1 cellular context compared by ENCODE assay signal in the genomic region with DNA sequence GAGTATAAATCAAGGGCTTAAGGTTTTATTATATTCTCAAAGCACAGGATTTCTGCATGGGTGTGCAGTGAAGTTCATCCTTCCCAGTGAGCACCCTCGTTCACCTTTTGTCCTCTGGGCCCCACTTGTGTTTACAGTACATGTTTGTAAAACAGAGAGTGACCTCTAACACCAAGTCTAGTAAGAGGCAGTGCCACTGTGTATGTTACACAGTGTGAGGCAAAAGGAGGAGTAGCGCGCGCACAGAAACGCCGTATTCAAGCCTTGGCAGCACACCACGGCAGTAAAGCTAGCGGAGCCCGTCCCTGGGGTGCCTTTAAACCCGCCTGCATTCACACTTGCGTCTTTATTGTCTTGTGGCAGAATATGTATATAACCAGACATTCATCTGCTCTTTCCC.
TF ChIP-seq lines count a peak whose summit lies in the region.

No MANE protein-coding gene starts in this region.

TF ChIP-seq in HepG2, 621 proteins besides CTCF, POLR2A, EP300 and RAD21 (continued from another document and continues in another):
- 0 out of 2 replicates have a peak, but pooled peaks have one; percentile 33 for TF ChIP-seq ZNF556 (CRISPR knock-in tag; IDR thresholded peaks at IDR 0.05; ENCODE audit: borderline replicate concordance)
- TF ChIP-seq, protein P1, sequence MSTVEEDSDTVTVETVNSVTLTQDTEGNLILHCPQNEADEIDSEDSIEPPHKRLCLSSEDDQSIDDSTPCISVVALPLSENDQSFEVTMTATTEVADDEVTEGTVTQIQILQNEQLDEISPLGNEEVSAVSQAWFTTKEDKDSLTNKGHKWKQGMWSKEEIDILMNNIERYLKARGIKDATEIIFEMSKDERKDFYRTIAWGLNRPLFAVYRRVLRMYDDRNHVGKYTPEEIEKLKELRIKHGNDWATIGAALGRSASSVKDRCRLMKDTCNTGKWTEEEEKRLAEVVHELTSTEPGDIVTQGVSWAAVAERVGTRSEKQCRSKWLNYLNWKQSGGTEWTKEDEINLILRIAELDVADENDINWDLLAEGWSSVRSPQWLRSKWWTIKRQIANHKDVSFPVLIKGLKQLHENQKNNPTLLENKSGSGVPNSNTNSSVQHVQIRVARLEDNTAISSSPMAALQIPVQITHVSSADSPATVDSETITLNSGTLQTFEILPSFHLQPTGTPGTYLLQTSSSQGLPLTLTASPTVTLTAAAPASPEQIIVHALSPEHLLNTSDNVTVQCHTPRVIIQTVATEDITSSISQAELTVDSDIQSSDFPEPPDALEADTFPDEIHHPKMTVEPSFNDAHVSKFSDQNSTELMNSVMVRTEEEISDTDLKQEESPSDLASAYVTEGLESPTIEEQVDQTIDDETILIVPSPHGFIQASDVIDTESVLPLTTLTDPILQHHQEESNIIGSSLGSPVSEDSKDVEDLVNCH (CRISPR knock-in tag; IDR thresholded peaks at IDR 0.05): no peak
- TF ChIP-seq MBNL3 (CRISPR knock-in tag; conservative IDR thresholded peaks at IDR 0.05): no peak
- TF ChIP-seq, protein P2, sequence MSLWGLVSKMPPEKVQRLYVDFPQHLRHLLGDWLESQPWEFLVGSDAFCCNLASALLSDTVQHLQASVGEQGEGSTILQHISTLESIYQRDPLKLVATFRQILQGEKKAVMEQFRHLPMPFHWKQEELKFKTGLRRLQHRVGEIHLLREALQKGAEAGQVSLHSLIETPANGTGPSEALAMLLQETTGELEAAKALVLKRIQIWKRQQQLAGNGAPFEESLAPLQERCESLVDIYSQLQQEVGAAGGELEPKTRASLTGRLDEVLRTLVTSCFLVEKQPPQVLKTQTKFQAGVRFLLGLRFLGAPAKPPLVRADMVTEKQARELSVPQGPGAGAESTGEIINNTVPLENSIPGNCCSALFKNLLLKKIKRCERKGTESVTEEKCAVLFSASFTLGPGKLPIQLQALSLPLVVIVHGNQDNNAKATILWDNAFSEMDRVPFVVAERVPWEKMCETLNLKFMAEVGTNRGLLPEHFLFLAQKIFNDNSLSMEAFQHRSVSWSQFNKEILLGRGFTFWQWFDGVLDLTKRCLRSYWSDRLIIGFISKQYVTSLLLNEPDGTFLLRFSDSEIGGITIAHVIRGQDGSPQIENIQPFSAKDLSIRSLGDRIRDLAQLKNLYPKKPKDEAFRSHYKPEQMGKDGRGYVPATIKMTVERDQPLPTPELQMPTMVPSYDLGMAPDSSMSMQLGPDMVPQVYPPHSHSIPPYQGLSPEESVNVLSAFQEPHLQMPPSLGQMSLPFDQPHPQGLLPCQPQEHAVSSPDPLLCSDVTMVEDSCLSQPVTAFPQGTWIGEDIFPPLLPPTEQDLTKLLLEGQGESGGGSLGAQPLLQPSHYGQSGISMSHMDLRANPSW (CRISPR knock-in tag; IDR thresholded peaks at IDR 0.05; ENCODE audit: borderline replicate concordance): no peak
- peak; percentile 27; the same call in 1 of the 2 replicates for TF ChIP-seq FOXO1 (CRISPR knock-in tag; IDR thresholded peaks at IDR 0.05)
- no peak for TF ChIP-seq TCF7L2 (IDR thresholded peaks at IDR 0.05; ENCODE audit: low read depth, low read length)
- peak; percentile 69 for TF ChIP-seq HDAC1 (CRISPR knock-in tag; IDR thresholded peaks at IDR 0.05)
- no peak for TF ChIP-seq ZNF564 (CRISPR knock-in tag; IDR thresholded peaks at IDR 0.05)
- no peak for TF ChIP-seq ZNF703 (CRISPR knock-in tag; IDR thresholded peaks at IDR 0.05; ENCODE audit: borderline replicate concordance)
- TF ChIP-seq ZNF883 (CRISPR knock-in tag; IDR thresholded peaks at IDR 0.05; ENCODE audit: not compliant biosample characterization): no peak
- no peak for TF ChIP-seq ZNF607 (CRISPR knock-in tag; IDR thresholded peaks at IDR 0.05; ENCODE audit: borderline replicate concordance)
- no peak for TF ChIP-seq HNRNPK (IDR thresholded peaks at IDR 0.05; ENCODE audit: low read depth, low read length, poor library complexity, severe bottlenecking)
- TF ChIP-seq ATAD3A (CRISPR knock-in tag; IDR thresholded peaks at IDR 0.05): no peak
- TF ChIP-seq GATA4 (IDR thresholded peaks at IDR 0.05; ENCODE audit: borderline replicate concordance, low read depth): no peak
- TF ChIP-seq TBP (CRISPR knock-in tag; IDR thresholded peaks at IDR 0.05): no peak
- no peak for TF ChIP-seq RBFOX2 (IDR thresholded peaks at IDR 0.05; ENCODE audit: low read depth, low read length)
- TF ChIP-seq NONO (IDR thresholded peaks at IDR 0.05): no peak
- TF ChIP-seq NONO (CRISPR knock-in tag; conservative IDR thresholded peaks at IDR 0.05): 0 out of 2 replicates have a peak, but pooled peaks have one; percentile 31
- no peak for TF ChIP-seq KAT2B (IDR thresholded peaks at IDR 0.05; ENCODE audit: borderline replicate concordance, low read depth, low read length)
- peak; percentile 83 for TF ChIP-seq HOXA3 (CRISPR knock-in tag; IDR thresholded peaks at IDR 0.05)
- TF ChIP-seq ZNF496 (CRISPR knock-in tag; IDR thresholded peaks at IDR 0.05; ENCODE audit: insufficient replicate concordance): no peak
- TF ChIP-seq ZNF724P (CRISPR knock-in tag; IDR thresholded peaks at IDR 0.05; ENCODE audit: borderline replicate concordance): no peak
- no peak for TF ChIP-seq KMT2A (CRISPR knock-in tag; IDR thresholded peaks at IDR 0.05)
- no peak for TF ChIP-seq ZSCAN9 (CRISPR knock-in tag; IDR thresholded peaks at IDR 0.05; ENCODE audit: borderline replicate concordance)
- TF ChIP-seq, protein P3, sequence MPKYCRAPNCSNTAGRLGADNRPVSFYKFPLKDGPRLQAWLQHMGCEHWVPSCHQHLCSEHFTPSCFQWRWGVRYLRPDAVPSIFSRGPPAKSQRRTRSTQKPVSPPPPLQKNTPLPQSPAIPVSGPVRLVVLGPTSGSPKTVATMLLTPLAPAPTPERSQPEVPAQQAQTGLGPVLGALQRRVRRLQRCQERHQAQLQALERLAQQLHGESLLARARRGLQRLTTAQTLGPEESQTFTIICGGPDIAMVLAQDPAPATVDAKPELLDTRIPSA (CRISPR knock-in tag; IDR thresholded peaks at IDR 0.05; ENCODE audit: borderline replicate concordance): no peak
- TF ChIP-seq GABPA (IDR thresholded peaks at IDR 0.05; ENCODE audit: low read depth, low read length): no peak
- no peak for TF ChIP-seq GABPA (CRISPR knock-in tag; IDR thresholded peaks at IDR 0.05; ENCODE audit: low read depth)
- no peak for TF ChIP-seq ZBTB21 (CRISPR knock-in tag; IDR thresholded peaks at IDR 0.05)
- no peak for TF ChIP-seq ARNT (IDR thresholded peaks at IDR 0.05)
- no peak for TF ChIP-seq RFX5 (IDR thresholded peaks at IDR 0.05; ENCODE audit: low read depth, low read length)
- no peak for TF ChIP-seq NR3C1 (CRISPR knock-in tag; IDR thresholded peaks at IDR 0.05)
- TF ChIP-seq, protein P4, sequence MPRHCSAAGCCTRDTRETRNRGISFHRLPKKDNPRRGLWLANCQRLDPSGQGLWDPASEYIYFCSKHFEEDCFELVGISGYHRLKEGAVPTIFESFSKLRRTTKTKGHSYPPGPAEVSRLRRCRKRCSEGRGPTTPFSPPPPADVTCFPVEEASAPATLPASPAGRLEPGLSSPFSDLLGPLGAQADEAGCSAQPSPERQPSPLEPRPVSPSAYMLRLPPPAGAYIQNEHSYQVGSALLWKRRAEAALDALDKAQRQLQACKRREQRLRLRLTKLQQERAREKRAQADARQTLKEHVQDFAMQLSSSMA (CRISPR knock-in tag; IDR thresholded peaks at IDR 0.05): no peak
- TF ChIP-seq ZNF264 (CRISPR knock-in tag; IDR thresholded peaks at IDR 0.05): no peak
- no peak for TF ChIP-seq CENPT (CRISPR knock-in tag; IDR thresholded peaks at IDR 0.05; ENCODE audit: low read depth)
- TF ChIP-seq, protein P5, sequence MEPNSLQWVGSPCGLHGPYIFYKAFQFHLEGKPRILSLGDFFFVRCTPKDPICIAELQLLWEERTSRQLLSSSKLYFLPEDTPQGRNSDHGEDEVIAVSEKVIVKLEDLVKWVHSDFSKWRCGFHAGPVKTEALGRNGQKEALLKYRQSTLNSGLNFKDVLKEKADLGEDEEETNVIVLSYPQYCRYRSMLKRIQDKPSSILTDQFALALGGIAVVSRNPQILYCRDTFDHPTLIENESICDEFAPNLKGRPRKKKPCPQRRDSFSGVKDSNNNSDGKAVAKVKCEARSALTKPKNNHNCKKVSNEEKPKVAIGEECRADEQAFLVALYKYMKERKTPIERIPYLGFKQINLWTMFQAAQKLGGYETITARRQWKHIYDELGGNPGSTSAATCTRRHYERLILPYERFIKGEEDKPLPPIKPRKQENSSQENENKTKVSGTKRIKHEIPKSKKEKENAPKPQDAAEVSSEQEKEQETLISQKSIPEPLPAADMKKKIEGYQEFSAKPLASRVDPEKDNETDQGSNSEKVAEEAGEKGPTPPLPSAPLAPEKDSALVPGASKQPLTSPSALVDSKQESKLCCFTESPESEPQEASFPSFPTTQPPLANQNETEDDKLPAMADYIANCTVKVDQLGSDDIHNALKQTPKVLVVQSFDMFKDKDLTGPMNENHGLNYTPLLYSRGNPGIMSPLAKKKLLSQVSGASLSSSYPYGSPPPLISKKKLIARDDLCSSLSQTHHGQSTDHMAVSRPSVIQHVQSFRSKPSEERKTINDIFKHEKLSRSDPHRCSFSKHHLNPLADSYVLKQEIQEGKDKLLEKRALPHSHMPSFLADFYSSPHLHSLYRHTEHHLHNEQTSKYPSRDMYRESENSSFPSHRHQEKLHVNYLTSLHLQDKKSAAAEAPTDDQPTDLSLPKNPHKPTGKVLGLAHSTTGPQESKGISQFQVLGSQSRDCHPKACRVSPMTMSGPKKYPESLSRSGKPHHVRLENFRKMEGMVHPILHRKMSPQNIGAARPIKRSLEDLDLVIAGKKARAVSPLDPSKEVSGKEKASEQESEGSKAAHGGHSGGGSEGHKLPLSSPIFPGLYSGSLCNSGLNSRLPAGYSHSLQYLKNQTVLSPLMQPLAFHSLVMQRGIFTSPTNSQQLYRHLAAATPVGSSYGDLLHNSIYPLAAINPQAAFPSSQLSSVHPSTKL (CRISPR knock-in tag; IDR thresholded peaks at IDR 0.05): peak; percentile 79
- TF ChIP-seq ZSCAN25 (CRISPR knock-in tag; IDR thresholded peaks at IDR 0.05): no peak
- no peak for TF ChIP-seq ZFX (CRISPR knock-in tag; IDR thresholded peaks at IDR 0.05; ENCODE audit: low read depth)
- no peak for TF ChIP-seq ISL2 (CRISPR knock-in tag; IDR thresholded peaks at IDR 0.05)
- no peak for TF ChIP-seq ZNF652 (CRISPR knock-in tag; IDR thresholded peaks at IDR 0.05; ENCODE audit: borderline replicate concordance, low read depth)
- no peak for TF ChIP-seq ZNF136 (CRISPR knock-in tag; IDR thresholded peaks at IDR 0.05; ENCODE audit: low read depth)
- TF ChIP-seq IKZF1 (IDR thresholded peaks at IDR 0.05): no peak
- TF ChIP-seq HOXA9 (CRISPR knock-in tag; IDR thresholded peaks at IDR 0.05; ENCODE audit: borderline replicate concordance): no peak
- no peak for TF ChIP-seq NFRKB (IDR thresholded peaks at IDR 0.05)
- TF ChIP-seq SALL2 (CRISPR knock-in tag; IDR thresholded peaks at IDR 0.05): no peak
- no peak for TF ChIP-seq YY1 (IDR thresholded peaks at IDR 0.05; ENCODE audit: insufficient read depth, insufficient replicate concordance, low read depth, low read length)
- no peak for TF ChIP-seq ZNF432 (CRISPR knock-in tag; IDR thresholded peaks at IDR 0.05; ENCODE audit: borderline replicate concordance)
- TF ChIP-seq ZNF589 (CRISPR knock-in tag; conservative IDR thresholded peaks at IDR 0.05): no peak
- TF ChIP-seq KLF11 (CRISPR knock-in tag; IDR thresholded peaks at IDR 0.05): no peak
- no peak for TF ChIP-seq KDM4B (CRISPR knock-in tag; IDR thresholded peaks at IDR 0.05)
- TF ChIP-seq HNF4A (CRISPR knock-in tag; IDR thresholded peaks at IDR 0.05): peak; percentile 61; the same call in 1 of the 2 replicates
- TF ChIP-seq ZNF224 (CRISPR knock-in tag; IDR thresholded peaks at IDR 0.05): no peak
- TF ChIP-seq ZNF660 (CRISPR knock-in tag; IDR thresholded peaks at IDR 0.05; ENCODE audit: borderline replicate concordance, low read depth): no peak
- TF ChIP-seq, protein P6, sequence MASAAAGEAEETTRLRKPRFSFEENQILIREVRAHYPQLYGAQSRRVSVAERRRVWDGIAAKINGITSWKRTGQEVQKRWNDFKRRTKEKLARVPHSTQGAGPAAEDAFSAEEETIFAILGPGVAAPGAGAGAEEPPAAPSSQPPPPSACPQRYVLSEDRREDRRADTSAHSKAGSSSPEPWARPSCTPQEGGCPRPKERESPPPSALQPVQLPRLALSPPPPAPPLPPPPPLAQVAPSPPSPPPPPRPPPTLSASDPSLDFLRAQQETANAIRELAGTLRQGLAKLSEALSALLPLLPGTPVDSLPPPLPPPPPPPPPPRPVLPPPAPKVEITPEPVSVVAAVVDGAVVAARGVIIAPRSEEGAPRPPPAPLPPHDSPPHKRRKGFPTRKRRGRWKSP (CRISPR knock-in tag; IDR thresholded peaks at IDR 0.05): no peak
- TF ChIP-seq MXI1 (IDR thresholded peaks at IDR 0.05; ENCODE audit: borderline replicate concordance, low read depth, low read length): no peak
- TF ChIP-seq, protein P7, sequence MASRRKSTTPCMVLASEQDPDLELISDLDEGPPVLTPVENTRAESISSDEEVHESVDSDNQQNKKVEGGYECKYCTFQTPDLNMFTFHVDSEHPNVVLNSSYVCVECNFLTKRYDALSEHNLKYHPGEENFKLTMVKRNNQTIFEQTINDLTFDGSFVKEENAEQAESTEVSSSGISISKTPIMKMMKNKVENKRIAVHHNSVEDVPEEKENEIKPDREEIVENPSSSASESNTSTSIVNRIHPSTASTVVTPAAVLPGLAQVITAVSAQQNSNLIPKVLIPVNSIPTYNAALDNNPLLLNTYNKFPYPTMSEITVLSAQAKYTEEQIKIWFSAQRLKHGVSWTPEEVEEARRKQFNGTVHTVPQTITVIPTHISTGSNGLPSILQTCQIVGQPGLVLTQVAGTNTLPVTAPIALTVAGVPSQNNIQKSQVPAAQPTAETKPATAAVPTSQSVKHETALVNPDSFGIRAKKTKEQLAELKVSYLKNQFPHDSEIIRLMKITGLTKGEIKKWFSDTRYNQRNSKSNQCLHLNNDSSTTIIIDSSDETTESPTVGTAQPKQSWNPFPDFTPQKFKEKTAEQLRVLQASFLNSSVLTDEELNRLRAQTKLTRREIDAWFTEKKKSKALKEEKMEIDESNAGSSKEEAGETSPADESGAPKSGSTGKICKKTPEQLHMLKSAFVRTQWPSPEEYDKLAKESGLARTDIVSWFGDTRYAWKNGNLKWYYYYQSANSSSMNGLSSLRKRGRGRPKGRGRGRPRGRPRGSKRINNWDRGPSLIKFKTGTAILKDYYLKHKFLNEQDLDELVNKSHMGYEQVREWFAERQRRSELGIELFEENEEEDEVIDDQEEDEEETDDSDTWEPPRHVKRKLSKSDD (CRISPR knock-in tag; IDR thresholded peaks at IDR 0.05; ENCODE audit: low read depth): peak; percentile 34; the same call in 1 of the 2 replicates
- TF ChIP-seq SIN3B (IDR thresholded peaks at IDR 0.05; ENCODE audit: low read length): no peak
- no peak for TF ChIP-seq HOXD1 (CRISPR knock-in tag; IDR thresholded peaks at IDR 0.05)
- TF ChIP-seq ZNF772 (CRISPR knock-in tag; IDR thresholded peaks at IDR 0.05): no peak
- TF ChIP-seq RNF2 (conservative IDR thresholded peaks at IDR 0.05; ENCODE audit: low read depth): no peak
- TF ChIP-seq U2AF1 (optimal IDR thresholded peaks at IDR 0.05; ENCODE audit: low read depth, low read length): no peak
